22 cellular contexts compared by ENCODE assay signal in genomic region chr6:64293298-64293697, GRCh38.
DNase-seq lines count a peak whose midpoint lies in the region; ATAC-seq and TF ChIP-seq lines count a peak whose summit lies in the region.
"Had no signal": no experiment of that assay in that cellular context is flagged by ENCODE, and none has a peak within 500 bp of the region (broad histone marks: within the 10 kb centered on the region; RNA-seq: fewer than 3 reads in every experiment).

No MANE protein-coding gene starts in this region.

- no peak for TF ChIP-seq CTCF in cardiac fibroblast (IDR thresholded peaks at IDR 0.05; ENCODE audit: low read depth, low read length)

- no peak overlapping the region for H3K4me3 ChIP-seq in cardiac fibroblast (replicated peaks in 1 of 2; ENCODE audit: low read depth in 2 of 2, low read length in 2 of 2)
- H3K4me3 ChIP-seq: BLaER1 treated with 17β-estradiol and CSF1 and Interleukin-3, amounts not matched to agents 10 nM and 100 nM had no signal

- ATAC-seq in HG03025 (IDR thresholded peaks at IDR 0.05; ENCODE audit: low FRiP score, unreplicated experiment) (no peak), GM19455 (IDR thresholded peaks at IDR 0.05; ENCODE audit: unreplicated experiment) (no peak)
- ATAC-seq: CD8-positive, alpha-beta T cell had no signal

- peak; percentile 15 for DNase-seq in AG08396 (ENCODE audit: low spot score)
- DNase-seq in NCI-H226, result peak; percentile 30
- DNase-seq in cardiac fibroblast (ENCODE audit: low read depth in 2 of 2), result peak; percentile 4 to 6
- peak; percentile 7 for DNase-seq in hepatic stellate cell (ENCODE audit: low spot score)
- no peak for DNase-seq in activated naive CD4-positive, alpha-beta T cell (lab: John Stamatoyannopoulos, UW)
- no peak for DNase-seq in stimulated activated CD4-positive, alpha-beta T cell treated with anti-CD3 and anti-CD28 coated beads, Interleukin-15, amount 100 ng/mL, for 24 hours
- DNase-seq: ACHN; CD8-positive, alpha-beta T cell; DMS153; KG1; NCI-H1092 treated with DMSO at 0.1 percent for 48 hours; NCI-H1694; NCI-H2081; NCI-H2171 treated with DMSO at 0.1 percent for 48 hours; NCI-H446; NCI-H526; OCI-M1; Right ventricle myocardium superior; SW 1271 had no signal

Comparison
In these comparisons a context has a peak if more than half of its experiments do, and no peak if none do; other contexts are left out.
1. DNase-seq: peak in AG08396 (single experiment), NCI-H226 (single experiment), cardiac fibroblast (2 of 2) and hepatic stellate cell (single experiment); none in activated naive CD4-positive, alpha-beta T cell (0 of 4) and stimulated activated CD4-positive, alpha-beta T cell treated with anti-CD3 and anti-CD28 coated beads, Interleukin-15, amount 100 ng/mL, for 24 hours (single experiment).